ENCODE assay signal across 17 cellular contexts in the genomic region with DNA sequence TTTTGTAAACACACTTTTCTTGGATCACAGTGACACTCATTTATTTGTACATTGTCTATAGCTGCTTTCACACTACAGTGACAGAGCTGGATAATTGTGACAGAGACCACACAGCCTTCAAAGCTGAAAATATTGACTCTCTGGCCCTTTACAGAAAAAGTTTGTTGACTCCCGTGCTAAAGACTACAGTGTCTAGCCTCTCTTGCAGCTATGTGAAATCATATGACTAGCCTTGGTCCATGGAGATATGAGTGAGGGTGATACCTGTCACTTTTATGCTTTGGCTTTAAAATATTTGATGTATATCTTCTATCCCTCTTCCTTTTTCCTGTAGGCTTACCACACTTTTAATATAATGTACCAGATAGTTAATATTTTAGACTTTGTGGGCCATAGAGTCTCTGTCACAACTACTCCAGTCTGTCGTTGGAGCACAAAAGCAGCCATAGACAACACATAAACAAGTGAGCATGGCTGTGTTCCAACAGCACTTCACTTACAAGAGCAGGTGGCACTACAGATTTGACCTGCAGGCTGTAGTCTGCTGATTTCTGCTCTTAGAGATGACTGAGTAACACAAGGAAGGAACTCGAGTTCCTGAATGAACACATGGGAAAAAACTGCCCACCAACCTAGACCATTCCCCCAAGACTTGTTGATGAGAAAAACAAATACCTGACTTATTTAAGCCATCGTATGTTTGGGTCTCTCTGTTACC.
"Had no signal": no experiment of that assay in that cellular context is flagged by ENCODE, and none has a peak within 500 bp of the region (broad histone marks: within the 10 kb centered on the region; RNA-seq: fewer than 3 reads in every experiment).

No MANE protein-coding gene starts in this region.

- FAIRE-seq: endometrium, pancreas had no signal

- H3K36me3 ChIP-seq: breast epithelium, esophagus muscularis mucosa, lower lobe of right lung, neural progenitor cell, pancreas, tibial artery, vagina, WERI-Rb-1 had no signal

- H2AFZ ChIP-seq: neural progenitor cell had no signal

- H3K4me1 ChIP-seq: breast epithelium, lower lobe of right lung, neural progenitor cell, tibial artery had no signal

- H3K4me3 ChIP-seq: breast epithelium, esophagus muscularis mucosa, lower lobe of right lung, neural progenitor cell, pancreas, tibial artery, vagina had no signal

- H3K27ac ChIP-seq: esophagus muscularis mucosa, lower lobe of right lung, neural progenitor cell, tibial artery, vagina, WERI-Rb-1 had no signal

- H3K27me3 ChIP-seq: breast epithelium, esophagus muscularis mucosa, neural progenitor cell, pancreas, tibial artery, vagina had no signal

- DNase-seq: activated CD4-positive, alpha-beta memory T cell treated with anti-CD3 and anti-CD28 coated beads, Interleukin-2, amount 10 ng/mL, durations not matched to agents 7 days and 5 days; activated CD4-positive, alpha-beta T cell treated with anti-CD3 and anti-CD28 coated beads for 36 hours; activated gamma-delta T cell; activated naive CD8-positive, alpha-beta T cell treated with anti-CD3 and anti-CD28 coated beads, Interleukin-2, amount 10 ng/mL, durations not matched to agents 7 days and 5 days; activated T-cell treated with anti-CD3 and anti-CD28 coated beads, Interleukin-2, amount 50 U/mL, for 48 hours; aorta; lower lobe of right lung; midbrain; pancreas; retina; tibial artery; WERI-Rb-1 had no signal

- H3K9me3 ChIP-seq: pancreas, vagina had no signal

- H3K4me2 ChIP-seq: neural progenitor cell had no signal

- ATAC-seq: activated CD4-positive, alpha-beta T cell treated with anti-CD3 and anti-CD28 coated beads for 36 hours; lower lobe of right lung had no signal

- H3K9ac ChIP-seq: neural progenitor cell had no signal
